ENCODE assay signal across 1 cellular context in the genomic region with DNA sequence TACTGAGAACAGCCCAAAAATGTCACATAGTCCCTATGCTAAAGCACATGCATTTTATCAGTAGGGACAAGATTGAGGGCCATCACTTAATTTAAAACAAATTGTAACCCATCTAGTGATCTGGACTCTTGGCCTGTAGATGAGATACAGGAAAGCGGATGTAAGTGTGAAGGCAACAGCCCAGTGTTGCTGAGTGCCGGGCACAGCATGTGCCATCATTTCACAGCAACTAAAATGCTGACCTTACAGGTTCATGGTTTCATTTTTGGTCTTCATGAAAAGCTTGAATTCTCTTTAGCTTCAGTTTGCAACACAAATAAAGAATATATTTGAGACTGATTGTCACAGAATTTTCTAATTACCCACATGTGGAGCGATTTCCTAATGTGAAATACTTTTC.
TF ChIP-seq lines count a peak whose summit lies in the region.

No MANE protein-coding gene starts in this region.

TF ChIP-seq in K562, 482 proteins besides CTCF, POLR2A, EP300 and RAD21:
- TF ChIP-seq, protein P1, sequence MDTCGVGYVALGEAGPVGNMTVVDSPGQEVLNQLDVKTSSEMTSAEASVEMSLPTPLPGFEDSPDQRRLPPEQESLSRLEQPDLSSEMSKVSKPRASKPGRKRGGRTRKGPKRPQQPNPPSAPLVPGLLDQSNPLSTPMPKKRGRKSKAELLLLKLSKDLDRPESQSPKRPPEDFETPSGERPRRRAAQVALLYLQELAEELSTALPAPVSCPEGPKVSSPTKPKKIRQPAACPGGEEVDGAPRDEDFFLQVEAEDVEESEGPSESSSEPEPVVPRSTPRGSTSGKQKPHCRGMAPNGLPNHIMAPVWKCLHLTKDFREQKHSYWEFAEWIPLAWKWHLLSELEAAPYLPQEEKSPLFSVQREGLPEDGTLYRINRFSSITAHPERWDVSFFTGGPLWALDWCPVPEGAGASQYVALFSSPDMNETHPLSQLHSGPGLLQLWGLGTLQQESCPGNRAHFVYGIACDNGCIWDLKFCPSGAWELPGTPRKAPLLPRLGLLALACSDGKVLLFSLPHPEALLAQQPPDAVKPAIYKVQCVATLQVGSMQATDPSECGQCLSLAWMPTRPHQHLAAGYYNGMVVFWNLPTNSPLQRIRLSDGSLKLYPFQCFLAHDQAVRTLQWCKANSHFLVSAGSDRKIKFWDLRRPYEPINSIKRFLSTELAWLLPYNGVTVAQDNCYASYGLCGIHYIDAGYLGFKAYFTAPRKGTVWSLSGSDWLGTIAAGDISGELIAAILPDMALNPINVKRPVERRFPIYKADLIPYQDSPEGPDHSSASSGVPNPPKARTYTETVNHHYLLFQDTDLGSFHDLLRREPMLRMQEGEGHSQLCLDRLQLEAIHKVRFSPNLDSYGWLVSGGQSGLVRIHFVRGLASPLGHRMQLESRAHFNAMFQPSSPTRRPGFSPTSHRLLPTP (IDR thresholded peaks at IDR 0.05; ENCODE audit: borderline replicate concordance, extremely low read depth, insufficient read length): no peak
- TF ChIP-seq ZNF609 (CRISPR knock-in tag; IDR thresholded peaks at IDR 0.05; ENCODE audit: borderline replicate concordance) (no peak), ZNF316 (IDR thresholded peaks at IDR 0.05) (peak; percentile 38; the same call in 1 of the 2 replicates), CCNT2 (IDR thresholded peaks at IDR 0.05; ENCODE audit: borderline replicate concordance, extremely low read depth, insufficient read length, low read depth, low read length) (no peak)
- TF ChIP-seq, protein P2, sequence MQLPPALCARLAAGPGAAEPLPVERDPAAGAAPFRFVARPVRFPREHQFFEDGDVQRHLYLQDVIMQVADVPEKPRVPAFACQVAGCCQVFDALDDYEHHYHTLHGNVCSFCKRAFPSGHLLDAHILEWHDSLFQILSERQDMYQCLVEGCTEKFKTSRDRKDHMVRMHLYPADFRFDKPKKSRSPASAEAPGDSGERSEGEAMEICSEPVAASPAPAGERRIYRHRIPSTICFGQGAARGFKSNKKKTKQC (CRISPR knock-in tag; IDR thresholded peaks at IDR 0.05): no peak
TF ChIP-seq in K562: peak in this region for 1.
